23 cellular contexts compared by ENCODE assay signal in the genomic region with DNA sequence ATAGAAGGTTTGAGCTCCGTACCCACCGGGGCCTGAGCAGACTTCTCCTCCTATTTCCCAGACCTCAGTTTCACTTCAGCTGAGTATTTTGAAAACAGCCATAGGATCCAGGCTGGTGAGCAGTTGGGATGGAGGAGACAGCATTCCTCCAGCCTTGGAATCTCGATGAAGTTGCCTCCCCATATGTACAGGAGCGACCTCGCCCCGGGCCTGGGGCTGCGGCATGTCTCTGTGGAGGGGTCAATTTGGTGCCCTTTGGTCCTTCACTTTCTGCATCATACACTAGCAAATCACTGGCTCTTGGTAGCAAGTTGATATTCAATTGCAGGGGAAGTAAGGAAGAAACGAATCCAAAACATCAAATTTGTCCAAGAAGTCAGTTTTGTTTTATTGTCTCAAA.
DNase-seq lines count a peak whose midpoint lies in the region; ATAC-seq lines count a peak whose summit lies in the region.
"Had no signal": no experiment of that assay in that cellular context is flagged by ENCODE, and none has a peak within 500 bp of the region (broad histone marks: within the 10 kb centered on the region; RNA-seq: fewer than 3 reads in every experiment).

No MANE protein-coding gene starts in this region.

- H3K79me1 ChIP-seq in mesenchymal stem cell (replicated peaks; ENCODE audit: low read length, poor library complexity, severe bottlenecking), result no peaks in the 10 kb centered on the region

- H3K4me3 ChIP-seq in mesenchymal stem cell (ENCODE audit: insufficient read depth in 1 of 2, low read depth in 1 of 2, low read length in 2 of 2), result no peak overlapping the region
- H3K4me3 ChIP-seq: BLaER1, GM12878 had no signal

- peak overlapping the region; percentile 13 for H3K4me2 ChIP-seq in mesenchymal stem cell (ENCODE audit: low read length, poor library complexity, severe bottlenecking)
- H3K4me2 ChIP-seq: BLaER1 had no signal

- no peaks in the 10 kb centered on the region for H3K27me3 Mint-ChIP-seq in activated naive CD8-positive, alpha-beta T cell treated with anti-CD3 and anti-CD28 coated beads, Interleukin-2, amount 50 U/mL, for 24 hours
- H3K27me3 Mint-ChIP-seq: CD4-positive, alpha-beta memory T cell; CD4-positive, CD25-positive, alpha-beta regulatory T cell had no signal

- H3K36me3 Mint-ChIP-seq in activated naive CD8-positive, alpha-beta T cell treated with anti-CD3 and anti-CD28 coated beads, Interleukin-2, amount 50 U/mL, for 24 hours (ENCODE audit: low read depth), result no peaks in the 10 kb centered on the region
- H3K36me3 Mint-ChIP-seq: CD14-positive monocyte; CD4-positive, alpha-beta memory T cell; CD4-positive, CD25-positive, alpha-beta regulatory T cell; CD8-positive, alpha-beta memory T cell had no signal

- 86% methylated on average over 4 of the region's 8 CpGs for WGBS in mesenchymal stem cell

- no peak overlapping the region for H2AK5ac ChIP-seq in mesenchymal stem cell (ENCODE audit: low read length, severe bottlenecking)

- H3K9ac ChIP-seq in mesenchymal stem cell (ENCODE audit: low read length), result no peak overlapping the region
- H3K9ac ChIP-seq: BLaER1 had no signal

- no peak overlapping the region for H3K23ac ChIP-seq in mesenchymal stem cell (ENCODE audit: low read length in 2 of 2)

- intact Hi-C loops in posterior vena cava (cut with DNase I), result no loop called here

- H2BK15ac ChIP-seq in mesenchymal stem cell (ENCODE audit: low read depth, poor library complexity, severe bottlenecking), result no peak overlapping the region

- no peaks in the 10 kb centered on the region for H3K4me1 ChIP-seq in mesenchymal stem cell (ENCODE audit: control insufficient read depth, insufficient read depth, low read depth, low read length)
- H3K4me1 ChIP-seq: BE2C had no signal

- H3K27ac Mint-ChIP-seq in activated naive CD8-positive, alpha-beta T cell treated with anti-CD3 and anti-CD28 coated beads, Interleukin-2, amount 50 U/mL, for 24 hours, result no peak overlapping the region
- H3K27ac Mint-ChIP-seq: CD14-positive monocyte; CD4-positive, alpha-beta memory T cell; CD4-positive, CD25-positive, alpha-beta regulatory T cell; CD8-positive, alpha-beta memory T cell had no signal

- H3K18ac ChIP-seq in mesenchymal stem cell (ENCODE audit: low read depth in 1 of 2, low read length in 2 of 2), result no peak overlapping the region

- no peak overlapping the region for H2BK120ac ChIP-seq in mesenchymal stem cell (ENCODE audit: low read depth, low read length)

- no peak overlapping the region for H3K4ac ChIP-seq in mesenchymal stem cell (ENCODE audit: low read depth in 1 of 2, low read length in 2 of 2)

- DNase-seq in mesenchymal stem cell (no peak), posterior vena cava (ENCODE audit: low spot score) (peak; percentile 74)
- DNase-seq in activated naive CD8-positive, alpha-beta T cell treated with anti-CD3 and anti-CD28 coated beads, Interleukin-2, amount 50 U/mL, for 24 hours, result no peak
- DNase-seq: 8988T; ACHN; BE2C; C1 segment of cervical spinal cord; CD4-positive, alpha-beta memory T cell; CD4-positive, CD25-positive, alpha-beta regulatory T cell; CD8-positive, alpha-beta memory T cell; COR-L47; DMS 273 treated with DMSO at 0.1 percent for 48 hours; DMS153; DMS53; DMS79; DND-41; EL; GDM1 had no signal

- H2BK5ac ChIP-seq in mesenchymal stem cell (ENCODE audit: low read depth, low read length, poor library complexity, severe bottlenecking), result no peak overlapping the region

- H3K9me3 Mint-ChIP-seq in activated naive CD8-positive, alpha-beta T cell treated with anti-CD3 and anti-CD28 coated beads, Interleukin-2, amount 50 U/mL, for 24 hours, result no peaks in the 10 kb centered on the region
- H3K9me3 Mint-ChIP-seq: CD8-positive, alpha-beta memory T cell had no signal

- H4K91ac ChIP-seq in mesenchymal stem cell (ENCODE audit: low read length), result no peak overlapping the region

- no peaks in the 10 kb centered on the region for H3K36me3 ChIP-seq in mesenchymal stem cell (ENCODE audit: control insufficient read depth in 1 of 2, insufficient read depth in 2 of 2, low read depth in 1 of 2, low read length in 2 of 2)
- H3K36me3 ChIP-seq: BE2C, BLaER1 had no signal

- no peak overlapping the region for H4K8ac ChIP-seq in mesenchymal stem cell (ENCODE audit: low read length)

- H3K4me1 Mint-ChIP-seq in activated naive CD8-positive, alpha-beta T cell treated with anti-CD3 and anti-CD28 coated beads, Interleukin-2, amount 50 U/mL, for 24 hours, result no peaks in the 10 kb centered on the region
- H3K4me1 Mint-ChIP-seq: CD14-positive monocyte; CD4-positive, alpha-beta memory T cell; CD4-positive, CD25-positive, alpha-beta regulatory T cell; CD8-positive, alpha-beta memory T cell had no signal

- no peaks in the 10 kb centered on the region for H3K27me3 ChIP-seq in mesenchymal stem cell (ENCODE audit: control insufficient read depth in 1 of 2, insufficient read depth in 1 of 2, low read length in 2 of 2)
- H3K27me3 ChIP-seq: BE2C, BLaER1 had no signal

- H3K4me3 Mint-ChIP-seq in activated naive CD8-positive, alpha-beta T cell treated with anti-CD3 and anti-CD28 coated beads, Interleukin-2, amount 50 U/mL, for 24 hours, result no peak overlapping the region
- H3K4me3 Mint-ChIP-seq: CD14-positive monocyte; CD4-positive, alpha-beta memory T cell; CD4-positive, CD25-positive, alpha-beta regulatory T cell; CD8-positive, alpha-beta memory T cell had no signal

- no peak overlapping the region for H3K14ac ChIP-seq in mesenchymal stem cell (ENCODE audit: low read length in 2 of 2)

- H3K27ac ChIP-seq in mesenchymal stem cell (ENCODE audit: low read length, poor library complexity, severe bottlenecking), result no peak overlapping the region
- H3K27ac ChIP-seq: BLaER1 had no signal

- H2BK12ac ChIP-seq in mesenchymal stem cell (ENCODE audit: low read length in 2 of 2), result no peak overlapping the region

- no peak for ATAC-seq in activated naive CD8-positive, alpha-beta T cell treated with anti-CD3 and anti-CD28 coated beads, Interleukin-2, amount 50 U/mL, for 24 hours
- ATAC-seq in GM21381 (IDR thresholded peaks at IDR 0.05; ENCODE audit: unreplicated experiment) (no peak), HG03039 (IDR thresholded peaks at IDR 0.05; ENCODE audit: unreplicated experiment) (no peak)
- ATAC-seq: GM12878 had no signal

- no peak overlapping the region for H2AFZ ChIP-seq in mesenchymal stem cell (ENCODE audit: low read depth, low read length)

- no peaks in the 10 kb centered on the region for H3K9me3 ChIP-seq in mesenchymal stem cell (ENCODE audit: control insufficient read depth, low read length)
- H3K9me3 ChIP-seq: BLaER1 had no signal
